Comparison of ENCODE assay signal across 1 cellular context in genomic region chr6:146886587-146887446, GRCh38.
A peak's percentile ranks its signal among the peaks of the same experiment; 100 is the strongest.
TF ChIP-seq lines count a peak whose summit lies in the region.

No MANE protein-coding gene starts in this region.

TF ChIP-seq in K562, 482 proteins besides CTCF, POLR2A, EP300 and RAD21 (continued from another document and continues in another):
- peak; percentile 78; the same call in 1 of the 2 replicates for TF ChIP-seq ILF3 (IDR thresholded peaks at IDR 0.05; ENCODE audit: borderline replicate concordance)
- TF ChIP-seq HDAC6 (IDR thresholded peaks at IDR 0.05; ENCODE audit: low read depth, low read length) = no peak
- TF ChIP-seq ZNF347 (CRISPR knock-in tag; IDR thresholded peaks at IDR 0.05; ENCODE audit: low read depth) = peak; percentile 57; the same call in 1 of the 2 replicates
- peak; percentile 88 to 92 for TF ChIP-seq FOXK2 (conservative IDR thresholded peaks at IDR 0.05 in 1 of 2, IDR thresholded peaks at IDR 0.05 in 1 of 2; ENCODE audit: low read depth in 2 of 2)
- TF ChIP-seq REST (CRISPR knock-in tag; IDR thresholded peaks at IDR 0.05; ENCODE audit: low read depth) = 0 out of 2 replicates have a peak, but pooled peaks have one; percentile 14
- no peak for TF ChIP-seq ZNF830 (CRISPR knock-in tag; IDR thresholded peaks at IDR 0.05)
- peak; percentile 93 for TF ChIP-seq ZNF77 (CRISPR knock-in tag; IDR thresholded peaks at IDR 0.05)
- TF ChIP-seq COPS2 (conservative IDR thresholded peaks at IDR 0.05) = no peak
- TF ChIP-seq ZFP1 (CRISPR knock-in tag; IDR thresholded peaks at IDR 0.05) = peak; percentile 73
- TF ChIP-seq SRSF1 (IDR thresholded peaks at IDR 0.05; ENCODE audit: low read depth, low read length) = no peak
- TF ChIP-seq SMAD2 (IDR thresholded peaks at IDR 0.05; ENCODE audit: low read depth, low read length) = no peak
- TF ChIP-seq ZNF644 (tag; IDR thresholded peaks at IDR 0.05; ENCODE audit: low read depth) = no peak
- TF ChIP-seq ZNF408 (CRISPR knock-in tag; IDR thresholded peaks at IDR 0.05; ENCODE audit: low read depth) = no peak
- TF ChIP-seq HBP1 (CRISPR knock-in tag; IDR thresholded peaks at IDR 0.05) = peak; percentile 75; the same call in 1 of the 2 replicates
- TF ChIP-seq, protein P1, sequence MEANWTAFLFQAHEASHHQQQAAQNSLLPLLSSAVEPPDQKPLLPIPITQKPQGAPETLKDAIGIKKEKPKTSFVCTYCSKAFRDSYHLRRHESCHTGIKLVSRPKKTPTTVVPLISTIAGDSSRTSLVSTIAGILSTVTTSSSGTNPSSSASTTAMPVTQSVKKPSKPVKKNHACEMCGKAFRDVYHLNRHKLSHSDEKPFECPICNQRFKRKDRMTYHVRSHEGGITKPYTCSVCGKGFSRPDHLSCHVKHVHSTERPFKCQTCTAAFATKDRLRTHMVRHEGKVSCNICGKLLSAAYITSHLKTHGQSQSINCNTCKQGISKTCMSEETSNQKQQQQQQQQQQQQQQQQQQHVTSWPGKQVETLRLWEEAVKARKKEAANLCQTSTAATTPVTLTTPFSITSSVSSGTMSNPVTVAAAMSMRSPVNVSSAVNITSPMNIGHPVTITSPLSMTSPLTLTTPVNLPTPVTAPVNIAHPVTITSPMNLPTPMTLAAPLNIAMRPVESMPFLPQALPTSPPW (CRISPR knock-in tag; IDR thresholded peaks at IDR 0.05) = no peak
- no peak; the same call in 1 of the 2 replicates for TF ChIP-seq ZNF57 (CRISPR knock-in tag; IDR thresholded peaks at IDR 0.05)
- TF ChIP-seq RBM25 (IDR thresholded peaks at IDR 0.05; ENCODE audit: low read depth, low read length, severe bottlenecking) = peak; percentile 13
- 0 out of 2 replicates have a peak, but pooled peaks have one; percentile 17 for TF ChIP-seq ZNF133 (CRISPR knock-in tag; IDR thresholded peaks at IDR 0.05)
- peak; percentile 68; the same call in 1 of the 2 replicates for TF ChIP-seq ZNF165 (CRISPR knock-in tag; IDR thresholded peaks at IDR 0.05; ENCODE audit: borderline replicate concordance)
- no peak for TF ChIP-seq HDAC8 (tag; IDR thresholded peaks at IDR 0.05)
- TF ChIP-seq GTF2B (IDR thresholded peaks at IDR 0.05; ENCODE audit: extremely low read depth, insufficient read length) = peak; percentile 34
- no peak for TF ChIP-seq HNRNPH1 (optimal IDR thresholded peaks at IDR 0.05; ENCODE audit: low read depth, low read length)
- no peak for TF ChIP-seq HNRNPLL (IDR thresholded peaks at IDR 0.05; ENCODE audit: low read depth, low read length, poor library complexity, severe bottlenecking)
- no peak for TF ChIP-seq ZNF316 (IDR thresholded peaks at IDR 0.05)
- peak; percentile 67 for TF ChIP-seq HDAC3 (IDR thresholded peaks at IDR 0.05; ENCODE audit: borderline replicate concordance, partially characterized antibody)
- TF ChIP-seq, protein P2, sequence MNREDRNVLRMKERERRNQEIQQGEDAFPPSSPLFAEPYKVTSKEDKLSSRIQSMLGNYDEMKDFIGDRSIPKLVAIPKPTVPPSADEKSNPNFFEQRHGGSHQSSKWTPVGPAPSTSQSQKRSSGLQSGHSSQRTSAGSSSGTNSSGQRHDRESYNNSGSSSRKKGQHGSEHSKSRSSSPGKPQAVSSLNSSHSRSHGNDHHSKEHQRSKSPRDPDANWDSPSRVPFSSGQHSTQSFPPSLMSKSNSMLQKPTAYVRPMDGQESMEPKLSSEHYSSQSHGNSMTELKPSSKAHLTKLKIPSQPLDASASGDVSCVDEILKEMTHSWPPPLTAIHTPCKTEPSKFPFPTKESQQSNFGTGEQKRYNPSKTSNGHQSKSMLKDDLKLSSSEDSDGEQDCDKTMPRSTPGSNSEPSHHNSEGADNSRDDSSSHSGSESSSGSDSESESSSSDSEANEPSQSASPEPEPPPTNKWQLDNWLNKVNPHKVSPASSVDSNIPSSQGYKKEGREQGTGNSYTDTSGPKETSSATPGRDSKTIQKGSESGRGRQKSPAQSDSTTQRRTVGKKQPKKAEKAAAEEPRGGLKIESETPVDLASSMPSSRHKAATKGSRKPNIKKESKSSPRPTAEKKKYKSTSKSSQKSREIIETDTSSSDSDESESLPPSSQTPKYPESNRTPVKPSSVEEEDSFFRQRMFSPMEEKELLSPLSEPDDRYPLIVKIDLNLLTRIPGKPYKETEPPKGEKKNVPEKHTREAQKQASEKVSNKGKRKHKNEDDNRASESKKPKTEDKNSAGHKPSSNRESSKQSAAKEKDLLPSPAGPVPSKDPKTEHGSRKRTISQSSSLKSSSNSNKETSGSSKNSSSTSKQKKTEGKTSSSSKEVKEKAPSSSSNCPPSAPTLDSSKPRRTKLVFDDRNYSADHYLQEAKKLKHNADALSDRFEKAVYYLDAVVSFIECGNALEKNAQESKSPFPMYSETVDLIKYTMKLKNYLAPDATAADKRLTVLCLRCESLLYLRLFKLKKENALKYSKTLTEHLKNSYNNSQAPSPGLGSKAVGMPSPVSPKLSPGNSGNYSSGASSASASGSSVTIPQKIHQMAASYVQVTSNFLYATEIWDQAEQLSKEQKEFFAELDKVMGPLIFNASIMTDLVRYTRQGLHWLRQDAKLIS (CRISPR knock-in tag; IDR thresholded peaks at IDR 0.05) = peak; percentile 82; the same call in 1 of the 2 replicates
- no peak for TF ChIP-seq NR3C1 (CRISPR knock-in tag; IDR thresholded peaks at IDR 0.05)
- peak; percentile 93 for TF ChIP-seq PML (IDR thresholded peaks at IDR 0.05; ENCODE audit: low read length)
- no peak for TF ChIP-seq PHF20 (IDR thresholded peaks at IDR 0.05; ENCODE audit: partially characterized antibody)
- TF ChIP-seq BMI1 (IDR thresholded peaks at IDR 0.05; ENCODE audit: low read length) = peak; percentile 96
- no peak for TF ChIP-seq GTF2A2 (tag; IDR thresholded peaks at IDR 0.05)
- no peak for TF ChIP-seq PBX2 (CRISPR knock-in tag; IDR thresholded peaks at IDR 0.05; ENCODE audit: low read depth)
- no peak for TF ChIP-seq PBX2 (tag; conservative IDR thresholded peaks at IDR 0.05; ENCODE audit: low read depth)
- TF ChIP-seq FOXM1 (IDR thresholded peaks at IDR 0.05; ENCODE audit: low read depth) = no peak
- no peak for TF ChIP-seq FOXM1 (CRISPR knock-in tag; IDR thresholded peaks at IDR 0.05; ENCODE audit: low read depth)
- no peak; the same call in 1 of the 2 replicates for TF ChIP-seq MEF2D (tag; conservative IDR thresholded peaks at IDR 0.05; ENCODE audit: low read depth)
- no peak for TF ChIP-seq CREM (IDR thresholded peaks at IDR 0.05; ENCODE audit: low read depth)
- no peak for TF ChIP-seq GATA2 (CRISPR knock-in tag; IDR thresholded peaks at IDR 0.05)
- TF ChIP-seq PHB2 (IDR thresholded peaks at IDR 0.05; ENCODE audit: low read depth) = no peak
- TF ChIP-seq, protein P3, sequence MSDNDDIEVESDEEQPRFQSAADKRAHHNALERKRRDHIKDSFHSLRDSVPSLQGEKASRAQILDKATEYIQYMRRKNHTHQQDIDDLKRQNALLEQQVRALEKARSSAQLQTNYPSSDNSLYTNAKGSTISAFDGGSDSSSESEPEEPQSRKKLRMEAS (CRISPR knock-in tag; IDR thresholded peaks at IDR 0.05) = no peak
- no peak for TF ChIP-seq HMGN3 (IDR thresholded peaks at IDR 0.05; ENCODE audit: borderline replicate concordance, extremely low read depth, insufficient read length, low read depth, low read length)
- no peak for TF ChIP-seq U2AF1 (optimal IDR thresholded peaks at IDR 0.05; ENCODE audit: low read depth, low read length)
- no peak for TF ChIP-seq CXXC5 (CRISPR knock-in tag; IDR thresholded peaks at IDR 0.05)
- TF ChIP-seq, protein P4, sequence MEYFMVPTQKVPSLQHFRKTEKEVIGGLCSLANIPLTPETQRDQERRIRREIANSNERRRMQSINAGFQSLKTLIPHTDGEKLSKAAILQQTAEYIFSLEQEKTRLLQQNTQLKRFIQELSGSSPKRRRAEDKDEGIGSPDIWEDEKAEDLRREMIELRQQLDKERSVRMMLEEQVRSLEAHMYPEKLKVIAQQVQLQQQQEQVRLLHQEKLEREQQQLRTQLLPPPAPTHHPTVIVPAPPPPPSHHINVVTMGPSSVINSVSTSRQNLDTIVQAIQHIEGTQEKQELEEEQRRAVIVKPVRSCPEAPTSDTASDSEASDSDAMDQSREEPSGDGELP (CRISPR knock-in tag; IDR thresholded peaks at IDR 0.05; ENCODE audit: borderline replicate concordance) = no peak
- peak; percentile 37; the same call in 1 of the 2 replicates for TF ChIP-seq ARID3B (CRISPR knock-in tag; IDR thresholded peaks at IDR 0.05; ENCODE audit: borderline replicate concordance)
- peak; percentile 85 for TF ChIP-seq SMAD1 (IDR thresholded peaks at IDR 0.05; ENCODE audit: low read depth, low read length, partially characterized antibody)
- TF ChIP-seq GATAD2B (IDR thresholded peaks at IDR 0.05; ENCODE audit: borderline replicate concordance) = peak; percentile 69
- TF ChIP-seq ZBTB1 (CRISPR knock-in tag; IDR thresholded peaks at IDR 0.05; ENCODE audit: borderline replicate concordance, low read depth) = no peak
- peak; percentile 40; the same call in 1 of the 2 replicates for TF ChIP-seq TAF7 (tag; IDR thresholded peaks at IDR 0.05)
- peak; percentile 62 for TF ChIP-seq DACH1 (IDR thresholded peaks at IDR 0.05; ENCODE audit: partially characterized antibody)
- TF ChIP-seq ZC3H4 (CRISPR knock-in tag; IDR thresholded peaks at IDR 0.05; ENCODE audit: borderline replicate concordance) = no peak
- TF ChIP-seq MXD1 (CRISPR knock-in tag; IDR thresholded peaks at IDR 0.05; ENCODE audit: borderline replicate concordance, poor library complexity, severe bottlenecking) = no peak
- TF ChIP-seq ZSCAN32 (CRISPR knock-in tag; IDR thresholded peaks at IDR 0.05) = peak; percentile 22; the same call in 1 of the 2 replicates
